Comparison of ENCODE assay signal across 12 cellular contexts in genomic region chr13:101649490-101650126, GRCh38.
DNase-seq lines count a peak whose midpoint lies in the region; ATAC-seq and TF ChIP-seq lines count a peak whose summit lies in the region.
"Had no signal": no experiment of that assay in that cellular context is flagged by ENCODE, and none has a peak within 500 bp of the region (broad histone marks: within the 10 kb centered on the region; RNA-seq: fewer than 3 reads in every experiment).

No MANE protein-coding gene starts in this region.

- H3K4me2 ChIP-seq in mesenchymal stem cell (ENCODE audit: low read length, poor library complexity, severe bottlenecking), result no peak overlapping the region

- H2BK120ac ChIP-seq in mesenchymal stem cell (ENCODE audit: low read depth, low read length), result no peak overlapping the region

- H2AFZ ChIP-seq in mesenchymal stem cell (ENCODE audit: low read depth, low read length), result no peak overlapping the region

- H3K4me1 ChIP-seq in mesenchymal stem cell (ENCODE audit: control insufficient read depth, insufficient read depth, low read depth, low read length), result no peaks in the 10 kb centered on the region
- H3K4me1 ChIP-seq in uterus, result no peaks in the 10 kb centered on the region

- no peak overlapping the region for H2AK5ac ChIP-seq in mesenchymal stem cell (ENCODE audit: low read length, severe bottlenecking)

- no peak overlapping the region for H3K4ac ChIP-seq in mesenchymal stem cell (ENCODE audit: low read depth in 1 of 2, low read length in 2 of 2)

- H4K91ac ChIP-seq in mesenchymal stem cell (ENCODE audit: low read length), result no peak overlapping the region

- DNase-seq in AML-193 (lab: John Stamatoyannopoulos, UW) (peak; percentile 81 to 88), MV-4-11 (lab: John Stamatoyannopoulos, UW) (peak; percentile 58), choroid plexus epithelial cell (ENCODE audit: low read depth) (peak; percentile 95), mesenchymal stem cell (peak; percentile 60), uterus (no peak), DMS79 treated with DMSO at 0.1 percent for 48 hours (lab: John Stamatoyannopoulos, UW) (no peak), globus pallidus (ENCODE audit: low spot score) (no peak)
- DNase-seq: activated CD8-positive, alpha-beta T cell treated with anti-CD3 and anti-CD28 coated beads, Interleukin-2, amount 10 ng/mL, durations not matched to agents 7 days and 5 days; mesendoderm; NCI-H526; right cardiac atrium had no signal

- H3K23ac ChIP-seq in mesenchymal stem cell (ENCODE audit: low read length in 2 of 2), result no peak overlapping the region

- intact Hi-C loops in uterus (cut with DNase I; ENCODE audit: low total_unique reads), result no loop called here

- 83% methylated on average over 4 of the region's 4 CpGs for WGBS in mesenchymal stem cell

- H3K36me3 ChIP-seq in mesenchymal stem cell (ENCODE audit: control insufficient read depth in 1 of 2, insufficient read depth in 2 of 2, low read depth in 1 of 2, low read length in 2 of 2) (no peaks in the 10 kb centered on the region), uterus (no peaks in the 10 kb centered on the region)

- no peak for TF ChIP-seq CTCF in choroid plexus epithelial cell (conservative IDR thresholded peaks at IDR 0.05; ENCODE audit: low read depth, low read length)
- TF ChIP-seq CTCF in uterus (IDR thresholded peaks at IDR 0.05), result no peak

- H3K9ac ChIP-seq in mesenchymal stem cell (ENCODE audit: low read length), result no peak overlapping the region

- H3K4me3 ChIP-seq in choroid plexus epithelial cell (ENCODE audit: low read depth, low read length), result no peak overlapping the region
- no peak overlapping the region for H3K4me3 ChIP-seq in mesenchymal stem cell (ENCODE audit: insufficient read depth in 1 of 2, low read depth in 1 of 2, low read length in 2 of 2)
- H3K4me3 ChIP-seq in uterus, result no peak overlapping the region

- H3K9me3 ChIP-seq in mesenchymal stem cell (ENCODE audit: control insufficient read depth, low read length) (no peaks in the 10 kb centered on the region), uterus (no peaks in the 10 kb centered on the region)

- no peak overlapping the region for H3K14ac ChIP-seq in mesenchymal stem cell (ENCODE audit: low read length in 2 of 2)

- H3K27me3 ChIP-seq in mesenchymal stem cell (ENCODE audit: control insufficient read depth in 1 of 2, insufficient read depth in 1 of 2, low read length in 2 of 2) (no peaks in the 10 kb centered on the region), uterus (no peaks in the 10 kb centered on the region)

- TF ChIP-seq POLR2A in uterus (IDR thresholded peaks at IDR 0.05), result no peak

- ATAC-seq in HG03432 (IDR thresholded peaks at IDR 0.05; ENCODE audit: unreplicated experiment), result no peak
- ATAC-seq: activated CD8-positive, alpha-beta T cell treated with anti-CD3 and anti-CD28 coated beads, Interleukin-2, amount 10 ng/mL, durations not matched to agents 7 days and 5 days; right cardiac atrium had no signal

- no peak overlapping the region for H3K18ac ChIP-seq in mesenchymal stem cell (ENCODE audit: low read depth in 1 of 2, low read length in 2 of 2)

- no peak overlapping the region for H2BK12ac ChIP-seq in mesenchymal stem cell (ENCODE audit: low read length in 2 of 2)

- H3K27ac ChIP-seq in mesenchymal stem cell (ENCODE audit: low read length, poor library complexity, severe bottlenecking) (no peak overlapping the region), uterus (no peak overlapping the region)

- H3K79me1 ChIP-seq in mesenchymal stem cell (replicated peaks; ENCODE audit: low read length, poor library complexity, severe bottlenecking), result no peaks in the 10 kb centered on the region

- H2BK5ac ChIP-seq in mesenchymal stem cell (ENCODE audit: low read depth, low read length, poor library complexity, severe bottlenecking), result no peak overlapping the region

- H4K8ac ChIP-seq in mesenchymal stem cell (ENCODE audit: low read length), result no peak overlapping the region

- H2BK15ac ChIP-seq in mesenchymal stem cell (ENCODE audit: low read depth, poor library complexity, severe bottlenecking), result no peak overlapping the region

Comparison
In these comparisons a context has a peak if more than half of its experiments do, and no peak if none do; other contexts are left out.
1. DNase-seq: peak in AML-193 (2 of 2), MV-4-11 (single experiment), choroid plexus epithelial cell (single experiment) and mesenchymal stem cell (single experiment); none in uterus (0 of 2), DMS79 treated with DMSO at 0.1 percent for 48 hours (single experiment) and globus pallidus (single experiment).